ENCODE assay signal across 1 cellular context in the genomic region with DNA sequence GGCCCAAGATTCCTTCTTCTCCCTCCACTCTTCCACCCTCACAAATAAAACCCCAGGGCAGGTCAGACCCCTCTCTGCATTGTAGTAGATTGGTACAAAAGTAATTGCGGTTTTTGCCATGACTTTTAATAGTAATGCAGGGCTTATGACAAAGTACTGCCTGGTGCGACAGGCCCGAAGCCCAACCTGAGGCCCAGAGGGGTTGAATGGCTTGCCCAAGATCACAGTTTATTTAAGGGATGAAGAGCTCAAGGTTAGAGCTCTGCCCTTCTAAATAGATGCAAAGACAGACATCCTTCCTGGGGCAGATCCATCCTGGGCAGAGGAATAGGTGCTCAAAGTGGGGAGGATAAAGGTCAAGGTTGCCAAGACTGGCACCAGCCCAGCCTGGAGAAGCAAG.
TF ChIP-seq lines count a peak whose summit lies in the region.

No MANE protein-coding gene starts in this region.

TF ChIP-seq in WTC11, 78 proteins besides CTCF, POLR2A, EP300 and RAD21 (continued from another document):
- TF ChIP-seq, protein P1, sequence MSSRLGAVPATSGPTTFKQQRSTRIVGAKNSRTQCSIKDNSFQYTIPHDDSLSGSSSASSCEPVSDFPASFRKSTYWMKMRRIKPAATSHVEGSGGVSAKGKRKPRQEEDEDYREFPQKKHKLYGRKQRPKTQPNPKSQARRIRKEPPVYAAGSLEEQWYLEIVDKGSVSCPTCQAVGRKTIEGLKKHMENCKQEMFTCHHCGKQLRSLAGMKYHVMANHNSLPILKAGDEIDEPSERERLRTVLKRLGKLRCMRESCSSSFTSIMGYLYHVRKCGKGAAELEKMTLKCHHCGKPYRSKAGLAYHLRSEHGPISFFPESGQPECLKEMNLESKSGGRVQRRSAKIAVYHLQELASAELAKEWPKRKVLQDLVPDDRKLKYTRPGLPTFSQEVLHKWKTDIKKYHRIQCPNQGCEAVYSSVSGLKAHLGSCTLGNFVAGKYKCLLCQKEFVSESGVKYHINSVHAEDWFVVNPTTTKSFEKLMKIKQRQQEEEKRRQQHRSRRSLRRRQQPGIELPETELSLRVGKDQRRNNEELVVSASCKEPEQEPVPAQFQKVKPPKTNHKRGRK (CRISPR knock-in tag; IDR thresholded peaks at IDR 0.05; ENCODE audit: borderline replicate concordance), result no peak
- TF ChIP-seq STAT6 (CRISPR knock-in tag; conservative IDR thresholded peaks at IDR 0.05; ENCODE audit: low read depth) (no peak), ZNF219 (CRISPR knock-in tag; IDR thresholded peaks at IDR 0.05; ENCODE audit: borderline replicate concordance) (no peak), ZNF232 (CRISPR knock-in tag; IDR thresholded peaks at IDR 0.05) (no peak), ZNF263 (CRISPR knock-in tag; IDR thresholded peaks at IDR 0.05; ENCODE audit: low read depth) (no peak), CREB1 (CRISPR knock-in tag; IDR thresholded peaks at IDR 0.05) (no peak), ZNF138 (CRISPR knock-in tag; conservative IDR thresholded peaks at IDR 0.05) (no peak), ERG (CRISPR knock-in tag; IDR thresholded peaks at IDR 0.05) (no peak)
- TF ChIP-seq, protein P2, sequence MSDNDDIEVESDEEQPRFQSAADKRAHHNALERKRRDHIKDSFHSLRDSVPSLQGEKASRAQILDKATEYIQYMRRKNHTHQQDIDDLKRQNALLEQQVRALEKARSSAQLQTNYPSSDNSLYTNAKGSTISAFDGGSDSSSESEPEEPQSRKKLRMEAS (CRISPR knock-in tag; IDR thresholded peaks at IDR 0.05), result no peak
- TF ChIP-seq, protein P3, sequence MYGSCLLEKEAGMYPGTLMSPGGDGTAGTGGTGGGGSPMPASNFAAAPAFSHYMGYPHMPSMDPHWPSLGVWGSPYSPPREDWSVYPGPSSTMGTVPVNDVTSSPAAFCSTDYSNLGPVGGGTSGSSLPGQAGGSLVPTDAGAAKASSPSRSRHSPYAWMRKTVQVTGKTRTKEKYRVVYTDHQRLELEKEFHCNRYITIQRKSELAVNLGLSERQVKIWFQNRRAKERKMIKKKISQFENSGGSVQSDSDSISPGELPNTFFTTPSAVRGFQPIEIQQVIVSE (CRISPR knock-in tag; IDR thresholded peaks at IDR 0.05; ENCODE audit: borderline replicate concordance), result no peak
